18 cellular contexts compared by ENCODE assay signal in the genomic region with DNA sequence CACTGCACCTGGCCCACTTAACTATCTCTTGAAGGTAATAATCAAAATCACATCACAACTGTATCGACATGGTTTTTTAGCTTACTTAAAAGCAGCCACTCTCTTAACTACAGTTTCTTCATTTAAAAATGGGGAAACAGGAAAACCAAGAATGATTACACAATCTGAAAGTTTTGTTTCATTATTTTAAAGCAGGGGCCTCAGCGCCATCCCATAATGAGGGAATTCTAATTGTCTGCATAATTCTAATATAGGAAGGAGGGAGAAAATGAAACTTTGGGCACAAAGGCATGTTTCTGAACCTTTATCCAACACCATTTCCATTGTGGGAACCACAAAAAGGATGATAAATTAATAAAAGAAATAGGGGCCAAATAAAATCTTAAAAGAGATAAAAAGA. TPM values are rescaled to one million over a fixed set of nuclear protein-coding genes. Genes with fewer than 3 reads are reported as not detected.
"Had no signal": no experiment of that assay in that cellular context is flagged by ENCODE, and none has a peak within 500 bp of the region (broad histone marks: within the 10 kb centered on the region; RNA-seq: fewer than 3 reads in every experiment).

No MANE protein-coding gene starts in this region.

- H3K36me3 ChIP-seq: breast epithelium had no signal

- H3K4me1 ChIP-seq: breast epithelium, foreskin keratinocyte, testis had no signal

- H3K4me3 ChIP-seq: breast epithelium, esophagus muscularis mucosa, testis had no signal

- H3K27ac ChIP-seq: breast epithelium, esophagus muscularis mucosa, foreskin keratinocyte, testis had no signal

- ATAC-seq: foreskin keratinocyte; left colon; stimulated activated naive CD8-positive, alpha-beta T cell treated with anti-CD3 and anti-CD28 coated beads, Interleukin-15, amount 100 ng/mL, for 72 hours had no signal

- DNase-seq: activated CD4-positive, alpha-beta memory T cell treated with anti-CD3 and anti-CD28 coated beads, Interleukin-2, amount 10 ng/mL, durations not matched to agents 7 days and 5 days; activated CD4-positive, alpha-beta T cell treated with anti-CD3 and anti-CD28 coated beads for 1 hour; activated CD8-positive, alpha-beta memory T cell treated with anti-CD3 and anti-CD28 coated beads, Interleukin-2, amount 50 U/mL, for 4 hours; activated naive CD8-positive, alpha-beta T cell treated with anti-CD3 and anti-CD28 coated beads, Interleukin-2, amount 10 ng/mL, durations not matched to agents 7 days and 5 days; aorta; foreskin keratinocyte; head of caudate nucleus; left colon; stimulated activated CD4-positive, alpha-beta T cell treated with anti-CD3 and anti-CD28 coated beads, Interleukin-15, amount 100 ng/mL, for 24 hours; stimulated activated CD4-positive, alpha-beta T cell treated with anti-CD3 and anti-CD28 coated beads, Interleukin-4, amount 100 ng/mL, for 24 hours; stimulated activated naive CD8-positive, alpha-beta T cell treated with anti-CD3 and anti-CD28 coated beads, Interleukin-15, amount 100 ng/mL, for 72 hours; T-helper 9 cell; testis had no signal

- H3K9me3 ChIP-seq: breast epithelium, esophagus muscularis mucosa, testis had no signal

- H3K27me3 ChIP-seq: breast epithelium, esophagus muscularis mucosa, foreskin keratinocyte, testis had no signal

RNA-seq across cellular contexts. Expression of gene IFNB1, which starts 53.9 kb away (rescaled TPM):
- total RNA-seq: aorta, breast epithelium, cerebellum, esophagus muscularis mucosa, foreskin keratinocyte, left colon, osteocyte, testis, ureter had no signal
